In the genomic region with DNA sequence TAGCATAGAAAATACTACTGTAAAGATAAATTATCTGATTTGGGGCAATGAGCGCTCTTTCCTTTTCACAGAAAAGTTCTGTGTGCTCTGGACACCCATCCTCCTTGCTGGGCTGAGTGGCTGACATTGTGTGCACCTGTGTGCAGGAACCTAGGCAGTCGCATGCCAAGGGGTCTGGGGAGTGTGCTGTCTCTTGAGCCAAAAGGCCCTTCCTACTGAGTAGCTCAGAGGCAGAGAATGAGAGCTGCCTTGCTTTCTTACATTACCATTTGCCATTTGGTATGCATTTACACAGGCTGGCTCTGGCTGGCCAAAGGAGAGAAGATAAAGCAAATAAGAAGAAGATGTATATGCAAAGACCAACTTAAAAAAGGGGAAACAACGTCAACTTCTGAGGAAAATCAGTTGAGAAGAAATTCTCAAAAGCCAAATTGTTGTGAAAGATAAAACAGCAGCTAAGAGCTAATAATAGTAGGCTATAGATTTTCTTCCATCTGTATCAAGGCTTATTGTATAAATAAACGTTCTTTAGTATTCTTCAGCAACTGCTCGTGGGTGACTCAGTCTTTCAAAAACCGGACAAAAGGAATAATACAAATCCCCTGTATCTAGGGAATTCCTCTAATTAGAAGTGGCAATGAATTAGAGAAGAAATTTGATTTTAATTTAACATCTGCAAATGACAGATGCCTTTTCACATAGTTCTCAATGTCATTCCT, we compare ENCODE assay signal across 13 cellular contexts.
DNase-seq lines count a peak whose midpoint lies in the region; ATAC-seq and TF ChIP-seq lines count a peak whose summit lies in the region.
"Had no signal": no experiment of that assay in that cellular context is flagged by ENCODE, and none has a peak within 500 bp of the region (broad histone marks: within the 10 kb centered on the region; RNA-seq: fewer than 3 reads in every experiment).

No MANE protein-coding gene starts in this region.

- H3K18ac ChIP-seq in H9 (ENCODE audit: insufficient read length, low read depth, low read length) = no peak overlapping the region

- peaks cover 9% of the 10 kb centered on the region; the same call in 1 of the 2 replicates for H3K4me1 ChIP-seq in H9 (ENCODE audit: insufficient read depth, low read length)
- no peaks in the 10 kb centered on the region for H3K4me1 ChIP-seq in effector memory CD4-positive, alpha-beta T cell (ENCODE audit: control insufficient read depth, insufficient read depth, low read length, poor library complexity, severe bottlenecking)

- H3T11ph ChIP-seq in H9 (ENCODE audit: low read length) = no peak overlapping the region

- H3K14ac ChIP-seq in H9 (ENCODE audit: insufficient read depth, low read length) = no peak overlapping the region

- H4K5ac ChIP-seq in H9 (ENCODE audit: insufficient read length, low read depth, low read length) = no peak overlapping the region

- no peaks in the 10 kb centered on the region for H3K79me2 ChIP-seq in H9 (ENCODE audit: insufficient read depth, low read length)

- H3K36me3 ChIP-seq in effector memory CD4-positive, alpha-beta T cell (ENCODE audit: control insufficient read depth, insufficient read depth, low read length) = peaks cover 11% of the 10 kb centered on the region

- H2BK5ac ChIP-seq in H9 (ENCODE audit: insufficient read length, low read length) = no peak overlapping the region

- no peak overlapping the region for H3K4me3 ChIP-seq in effector memory CD4-positive, alpha-beta T cell (ENCODE audit: insufficient read depth, low read depth, low read length, poor library complexity, severe bottlenecking)

- peak overlapping the region; percentile 62 for H3K27ac Mint-ChIP-seq in activated CD8-positive, alpha-beta T cell treated with anti-CD3 and anti-CD28 coated beads for 36 hours
- no peak overlapping the region for H3K27ac Mint-ChIP-seq in activated CD8-positive, alpha-beta T cell treated with anti-CD3 and anti-CD28 coated beads, Interleukin-2, amount 10 ng/mL, durations not matched to agents 7 days and 5 days
- H3K27ac Mint-ChIP-seq in H9 = peak overlapping the region in 2 of 3 experiments; percentile 67 to 76; a peak in 1 of 7 replicates
- peak overlapping the region; percentile 95 for H3K27ac Mint-ChIP-seq in stimulated activated naive B cell treated with anti-CD40 and anti-IgM and Interleukin-4, amounts not matched to agents 10 μg/mL and 1 μg/mL and 100 μg/mL, for 72 hours
- H3K27ac Mint-ChIP-seq: B cell had no signal

- H3K4me2 ChIP-seq in H9 (ENCODE audit: insufficient read depth, insufficient read length, low read length) = no peak overlapping the region

- H2AFZ ChIP-seq in H9 (ENCODE audit: low read length) = no peak overlapping the region

- H3K4ac ChIP-seq in H9 (ENCODE audit: low read depth, low read length) = no peak overlapping the region

- CTCF ChIA-PET in activated CD8-positive, alpha-beta T cell treated with anti-CD3 and anti-CD28 coated beads for 36 hours (lab: Charles Lee) = interaction anchor here (1.2 kb wide), 1 partner anchor 38 kb away, joined by 4 read pairs; no protein-coding TSS in a partner anchor
- CTCF ChIA-PET in activated CD8-positive, alpha-beta T cell treated with anti-CD3 and anti-CD28 coated beads, Interleukin-2, amount 10 ng/mL, durations not matched to agents 7 days and 5 days (lab: Charles Lee) = no interaction called here

- no peaks in the 10 kb centered on the region for H3K79me1 ChIP-seq in H9 (ENCODE audit: insufficient read depth, low read depth, low read length, poor library complexity, severe bottlenecking)

- no peak for DNase-seq in activated CD8-positive, alpha-beta T cell treated with anti-CD3 and anti-CD28 coated beads for 36 hours
- no peak for DNase-seq in activated CD8-positive, alpha-beta T cell treated with anti-CD3 and anti-CD28 coated beads, Interleukin-2, amount 10 ng/mL, durations not matched to agents 7 days and 5 days
- DNase-seq in H9 (no peak), T1000 (lab: John Stamatoyannopoulos, UW) (no peak), 8988T (no peak)
- DNase-seq in stimulated activated naive B cell treated with anti-CD40 and anti-IgM and Interleukin-4, amounts not matched to agents 10 μg/mL and 1 μg/mL and 100 μg/mL, for 72 hours = no peak
- DNase-seq in effector memory CD4-positive, alpha-beta T cell = no peak
- DNase-seq: amniotic stem cell had no signal

- no peak overlapping the region for H3K27ac ChIP-seq in H9 (ENCODE audit: insufficient read length, low read depth, low read length)
- no peak overlapping the region for H3K27ac ChIP-seq in effector memory CD4-positive, alpha-beta T cell (ENCODE audit: insufficient read depth, low read length, poor library complexity, severe bottlenecking)
- H3K27ac ChIP-seq: epithelial cell of prostate, VCaP had no signal

- no peak for ATAC-seq in activated CD8-positive, alpha-beta T cell treated with anti-CD3 and anti-CD28 coated beads for 36 hours
- no peak for ATAC-seq in activated CD8-positive, alpha-beta T cell treated with anti-CD3 and anti-CD28 coated beads, Interleukin-2, amount 10 ng/mL, durations not matched to agents 7 days and 5 days
- ATAC-seq in HG03520 (IDR thresholded peaks at IDR 0.05; ENCODE audit: unreplicated experiment) = peak; percentile 36
- peak; percentile 40 to 61 for ATAC-seq in stimulated activated naive B cell treated with anti-CD40 and anti-IgM and Interleukin-4, amounts not matched to agents 10 μg/mL and 1 μg/mL and 100 μg/mL, for 72 hours (replicated peaks)

- no peak overlapping the region for H4K8ac ChIP-seq in H9 (replicated peaks; ENCODE audit: insufficient read length, low read depth, low read length)

- peaks cover 49% of the 10 kb centered on the region for H3K4me1 Mint-ChIP-seq in activated CD8-positive, alpha-beta T cell treated with anti-CD3 and anti-CD28 coated beads for 36 hours (ENCODE audit: low read depth)
- H3K4me1 Mint-ChIP-seq in activated CD8-positive, alpha-beta T cell treated with anti-CD3 and anti-CD28 coated beads, Interleukin-2, amount 10 ng/mL, durations not matched to agents 7 days and 5 days (ENCODE audit: low read depth) = no peaks in the 10 kb centered on the region
- H3K4me1 Mint-ChIP-seq in H9 = peaks cover 36 to 47% of the 10 kb centered on the region in 2 experiments
- H3K4me1 Mint-ChIP-seq in stimulated activated naive B cell treated with anti-CD40 and anti-IgM and Interleukin-4, amounts not matched to agents 10 μg/mL and 1 μg/mL and 100 μg/mL, for 72 hours = peaks cover 29 to 42% of the 10 kb centered on the region in 2 donors

- no peak overlapping the region for H2BK120ac ChIP-seq in H9 (ENCODE audit: low read depth, low read length, poor library complexity, severe bottlenecking)

- POLR2A ChIA-PET in activated CD8-positive, alpha-beta T cell treated with anti-CD3 and anti-CD28 coated beads for 36 hours (lab: Charles Lee) = no interaction called here
- POLR2A ChIA-PET in activated CD8-positive, alpha-beta T cell treated with anti-CD3 and anti-CD28 coated beads, Interleukin-2, amount 10 ng/mL, durations not matched to agents 7 days and 5 days (lab: Charles Lee) = no interaction called here

- no peak overlapping the region for H4K91ac ChIP-seq in H9 (ENCODE audit: insufficient read length, low read depth, low read length)

- H3K9me3 ChIP-seq in H9 (ENCODE audit: control insufficient read depth, low read depth, low read length) = no peaks in the 10 kb centered on the region
- no peaks in the 10 kb centered on the region for H3K9me3 ChIP-seq in effector memory CD4-positive, alpha-beta T cell (ENCODE audit: control insufficient read depth, low read length)

- TF ChIP-seq CTCF in activated CD8-positive, alpha-beta T cell treated with anti-CD3 and anti-CD28 coated beads for 36 hours (IDR thresholded peaks at IDR 0.05) = no peak
- TF ChIP-seq CTCF in H9 (conservative IDR thresholded peaks at IDR 0.05) = no peak

- no peak overlapping the region for H3K9ac ChIP-seq in H9 (ENCODE audit: extremely low read depth, insufficient read length, low read length)

- intact Hi-C loops in activated CD8-positive, alpha-beta T cell treated with anti-CD3 and anti-CD28 coated beads for 36 hours (cut with micrococcal nuclease) = loop anchor here (5.0 to 10.0 kb wide), 2 partner anchors 77 to 125 kb away; a partner anchor contains a TSS

- H3K23ac ChIP-seq in H9 (ENCODE audit: insufficient read length, low read depth, low read length) = no peak overlapping the region

- H3K9me3 Mint-ChIP-seq in activated CD8-positive, alpha-beta T cell treated with anti-CD3 and anti-CD28 coated beads for 36 hours = no peaks in the 10 kb centered on the region
- no peaks in the 10 kb centered on the region for H3K9me3 Mint-ChIP-seq in activated CD8-positive, alpha-beta T cell treated with anti-CD3 and anti-CD28 coated beads, Interleukin-2, amount 10 ng/mL, durations not matched to agents 7 days and 5 days (ENCODE audit: insufficient read depth)
- H3K9me3 Mint-ChIP-seq in H9 = no peaks in the 10 kb centered on the region
- peaks cover 0 to 4% of the 10 kb centered on the region in 2 donors for H3K9me3 Mint-ChIP-seq in stimulated activated naive B cell treated with anti-CD40 and anti-IgM and Interleukin-4, amounts not matched to agents 10 μg/mL and 1 μg/mL and 100 μg/mL, for 72 hours

- H3K4me3 Mint-ChIP-seq in activated CD8-positive, alpha-beta T cell treated with anti-CD3 and anti-CD28 coated beads for 36 hours = peak overlapping the region; percentile 52
- no peak overlapping the region for H3K4me3 Mint-ChIP-seq in activated CD8-positive, alpha-beta T cell treated with anti-CD3 and anti-CD28 coated beads, Interleukin-2, amount 10 ng/mL, durations not matched to agents 7 days and 5 days
- H3K4me3 Mint-ChIP-seq in H9 = no peak overlapping the region
- H3K4me3 Mint-ChIP-seq in stimulated activated naive B cell treated with anti-CD40 and anti-IgM and Interleukin-4, amounts not matched to agents 10 μg/mL and 1 μg/mL and 100 μg/mL, for 72 hours = peak overlapping the region; percentile 55 to 71
- H3K4me3 Mint-ChIP-seq: B cell had no signal

- no CpG with 5 or more reads among the region's 6 CpGs for WGBS in H9 (ENCODE audit: extremely low coverage, insufficient read length, low lambda C conversion rate)

- no peaks in the 10 kb centered on the region for H4K20me1 ChIP-seq in H9 (ENCODE audit: control insufficient read depth, insufficient read depth, insufficient read length)

- H3K27me3 ChIP-seq in H9 (ENCODE audit: insufficient read depth, low read length) = no peaks in the 10 kb centered on the region
- no peaks in the 10 kb centered on the region for H3K27me3 ChIP-seq in effector memory CD4-positive, alpha-beta T cell (replicated peaks; ENCODE audit: control insufficient read depth, insufficient read depth, low read length, poor library complexity, severe bottlenecking)

- H3K56ac ChIP-seq in H9 (ENCODE audit: insufficient read length, low read depth, low read length) = no peak overlapping the region

- no peak overlapping the region for H2AK5ac ChIP-seq in H9 (ENCODE audit: insufficient read length, low read length)

- H2BK15ac ChIP-seq in H9 (ENCODE audit: low read depth, low read length) = no peak overlapping the region

- H3K23me2 ChIP-seq in H9 (ENCODE audit: insufficient read length, low read depth, low read length, poor library complexity, severe bottlenecking) = no peaks in the 10 kb centered on the region

- H3K27me3 Mint-ChIP-seq in activated CD8-positive, alpha-beta T cell treated with anti-CD3 and anti-CD28 coated beads for 36 hours = no peaks in the 10 kb centered on the region
- no peaks in the 10 kb centered on the region for H3K27me3 Mint-ChIP-seq in activated CD8-positive, alpha-beta T cell treated with anti-CD3 and anti-CD28 coated beads, Interleukin-2, amount 10 ng/mL, durations not matched to agents 7 days and 5 days (ENCODE audit: low read depth)
- no peaks in the 10 kb centered on the region for H3K27me3 Mint-ChIP-seq in H9 (ENCODE audit: low read depth)
- no peaks in the 10 kb centered on the region for H3K27me3 Mint-ChIP-seq in stimulated activated naive B cell treated with anti-CD40 and anti-IgM and Interleukin-4, amounts not matched to agents 10 μg/mL and 1 μg/mL and 100 μg/mL, for 72 hours
- H3K27me3 Mint-ChIP-seq: B cell, progenitor cell of endocrine pancreas had no signal

- no peak overlapping the region for H2BK20ac ChIP-seq in H9 (ENCODE audit: low read depth, low read length, poor library complexity, severe bottlenecking)

- peaks cover 39% of the 10 kb centered on the region for H3K36me3 Mint-ChIP-seq in activated CD8-positive, alpha-beta T cell treated with anti-CD3 and anti-CD28 coated beads for 36 hours (ENCODE audit: low read depth)
- peaks cover 29% of the 10 kb centered on the region for H3K36me3 Mint-ChIP-seq in activated CD8-positive, alpha-beta T cell treated with anti-CD3 and anti-CD28 coated beads, Interleukin-2, amount 10 ng/mL, durations not matched to agents 7 days and 5 days (ENCODE audit: low read depth)
- H3K36me3 Mint-ChIP-seq in H9 (ENCODE audit: insufficient read depth in 1 of 3, low read depth in 3 of 3) = peaks cover 4 to 5% (median 4%) of the 10 kb centered on the region in 3 experiments; a peak in 4 of 7 replicates
- peaks cover 27 to 52% of the 10 kb centered on the region in 2 donors for H3K36me3 Mint-ChIP-seq in stimulated activated naive B cell treated with anti-CD40 and anti-IgM and Interleukin-4, amounts not matched to agents 10 μg/mL and 1 μg/mL and 100 μg/mL, for 72 hours

- no peak overlapping the region for H2BK12ac ChIP-seq in H9 (ENCODE audit: insufficient read length, low read depth, low read length)

Comparison
In these comparisons a context has a peak if more than half of its experiments do, and no peak if none do; other contexts are left out.
1. H3K4me3 Mint-ChIP-seq: peak in activated CD8-positive, alpha-beta T cell treated with anti-CD3 and anti-CD28 coated beads for 36 hours (single experiment) and stimulated activated naive B cell treated with anti-CD40 and anti-IgM and Interleukin-4, amounts not matched to agents 10 μg/mL and 1 μg/mL and 100 μg/mL, for 72 hours (2 of 2); none in activated CD8-positive, alpha-beta T cell treated with anti-CD3 and anti-CD28 coated beads, Interleukin-2, amount 10 ng/mL, durations not matched to agents 7 days and 5 days (single experiment) and H9 (0 of 2).
2. ATAC-seq: peak in HG03520 (single experiment) and stimulated activated naive B cell treated with anti-CD40 and anti-IgM and Interleukin-4, amounts not matched to agents 10 μg/mL and 1 μg/mL and 100 μg/mL, for 72 hours (2 of 2); none in activated CD8-positive, alpha-beta T cell treated with anti-CD3 and anti-CD28 coated beads for 36 hours (single experiment) and activated CD8-positive, alpha-beta T cell treated with anti-CD3 and anti-CD28 coated beads, Interleukin-2, amount 10 ng/mL, durations not matched to agents 7 days and 5 days (single experiment).